ENCODE assay signal across 1 cellular context in the genomic region with DNA sequence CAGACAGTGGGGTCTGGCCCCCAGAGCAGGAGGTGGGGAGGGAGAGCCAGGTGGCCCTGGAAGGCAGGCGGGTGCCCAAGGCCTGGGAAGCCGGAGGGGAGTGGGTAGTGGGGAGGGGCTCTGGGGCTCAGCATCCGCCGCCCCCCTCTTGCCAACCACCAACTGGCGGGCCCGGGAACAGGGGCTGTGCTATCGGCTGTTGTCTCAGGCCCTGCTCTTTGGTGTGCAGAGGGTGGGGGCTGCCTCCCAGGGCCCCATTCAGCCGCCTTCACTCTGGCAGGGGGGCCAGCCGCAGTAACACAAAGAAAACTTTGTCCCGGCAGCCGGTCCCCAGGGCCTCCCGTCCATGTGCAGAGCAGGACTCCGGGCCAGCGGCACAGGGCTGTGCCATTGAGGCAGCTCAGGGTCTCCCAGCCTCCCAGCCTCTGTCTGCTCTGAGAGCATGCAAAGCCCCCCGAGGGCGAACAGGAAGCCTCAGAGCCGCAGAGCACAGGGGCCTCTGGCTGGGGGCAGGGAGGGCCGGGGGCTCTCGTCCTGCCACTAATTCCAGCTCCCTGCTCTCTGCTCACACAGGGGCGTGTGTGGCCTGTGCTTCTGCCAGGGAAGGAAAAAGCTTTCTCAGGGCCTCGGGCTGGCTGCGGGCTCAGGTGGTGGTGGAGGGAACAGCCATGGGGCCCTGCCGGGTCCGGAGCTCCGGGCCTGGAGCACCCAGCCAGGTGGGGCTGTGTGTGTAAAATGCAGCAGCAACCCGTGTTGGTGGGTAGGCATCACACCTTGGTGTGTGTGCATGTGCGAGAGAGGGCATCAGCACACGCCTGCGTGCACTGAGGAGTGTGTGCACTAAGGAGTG.
TF ChIP-seq lines count a peak whose summit lies in the region.

No MANE protein-coding gene starts in this region.

TF ChIP-seq in GM23338, 12 proteins besides CTCF, POLR2A, EP300 and RAD21 (continued from another document):
- TF ChIP-seq, protein P1, sequence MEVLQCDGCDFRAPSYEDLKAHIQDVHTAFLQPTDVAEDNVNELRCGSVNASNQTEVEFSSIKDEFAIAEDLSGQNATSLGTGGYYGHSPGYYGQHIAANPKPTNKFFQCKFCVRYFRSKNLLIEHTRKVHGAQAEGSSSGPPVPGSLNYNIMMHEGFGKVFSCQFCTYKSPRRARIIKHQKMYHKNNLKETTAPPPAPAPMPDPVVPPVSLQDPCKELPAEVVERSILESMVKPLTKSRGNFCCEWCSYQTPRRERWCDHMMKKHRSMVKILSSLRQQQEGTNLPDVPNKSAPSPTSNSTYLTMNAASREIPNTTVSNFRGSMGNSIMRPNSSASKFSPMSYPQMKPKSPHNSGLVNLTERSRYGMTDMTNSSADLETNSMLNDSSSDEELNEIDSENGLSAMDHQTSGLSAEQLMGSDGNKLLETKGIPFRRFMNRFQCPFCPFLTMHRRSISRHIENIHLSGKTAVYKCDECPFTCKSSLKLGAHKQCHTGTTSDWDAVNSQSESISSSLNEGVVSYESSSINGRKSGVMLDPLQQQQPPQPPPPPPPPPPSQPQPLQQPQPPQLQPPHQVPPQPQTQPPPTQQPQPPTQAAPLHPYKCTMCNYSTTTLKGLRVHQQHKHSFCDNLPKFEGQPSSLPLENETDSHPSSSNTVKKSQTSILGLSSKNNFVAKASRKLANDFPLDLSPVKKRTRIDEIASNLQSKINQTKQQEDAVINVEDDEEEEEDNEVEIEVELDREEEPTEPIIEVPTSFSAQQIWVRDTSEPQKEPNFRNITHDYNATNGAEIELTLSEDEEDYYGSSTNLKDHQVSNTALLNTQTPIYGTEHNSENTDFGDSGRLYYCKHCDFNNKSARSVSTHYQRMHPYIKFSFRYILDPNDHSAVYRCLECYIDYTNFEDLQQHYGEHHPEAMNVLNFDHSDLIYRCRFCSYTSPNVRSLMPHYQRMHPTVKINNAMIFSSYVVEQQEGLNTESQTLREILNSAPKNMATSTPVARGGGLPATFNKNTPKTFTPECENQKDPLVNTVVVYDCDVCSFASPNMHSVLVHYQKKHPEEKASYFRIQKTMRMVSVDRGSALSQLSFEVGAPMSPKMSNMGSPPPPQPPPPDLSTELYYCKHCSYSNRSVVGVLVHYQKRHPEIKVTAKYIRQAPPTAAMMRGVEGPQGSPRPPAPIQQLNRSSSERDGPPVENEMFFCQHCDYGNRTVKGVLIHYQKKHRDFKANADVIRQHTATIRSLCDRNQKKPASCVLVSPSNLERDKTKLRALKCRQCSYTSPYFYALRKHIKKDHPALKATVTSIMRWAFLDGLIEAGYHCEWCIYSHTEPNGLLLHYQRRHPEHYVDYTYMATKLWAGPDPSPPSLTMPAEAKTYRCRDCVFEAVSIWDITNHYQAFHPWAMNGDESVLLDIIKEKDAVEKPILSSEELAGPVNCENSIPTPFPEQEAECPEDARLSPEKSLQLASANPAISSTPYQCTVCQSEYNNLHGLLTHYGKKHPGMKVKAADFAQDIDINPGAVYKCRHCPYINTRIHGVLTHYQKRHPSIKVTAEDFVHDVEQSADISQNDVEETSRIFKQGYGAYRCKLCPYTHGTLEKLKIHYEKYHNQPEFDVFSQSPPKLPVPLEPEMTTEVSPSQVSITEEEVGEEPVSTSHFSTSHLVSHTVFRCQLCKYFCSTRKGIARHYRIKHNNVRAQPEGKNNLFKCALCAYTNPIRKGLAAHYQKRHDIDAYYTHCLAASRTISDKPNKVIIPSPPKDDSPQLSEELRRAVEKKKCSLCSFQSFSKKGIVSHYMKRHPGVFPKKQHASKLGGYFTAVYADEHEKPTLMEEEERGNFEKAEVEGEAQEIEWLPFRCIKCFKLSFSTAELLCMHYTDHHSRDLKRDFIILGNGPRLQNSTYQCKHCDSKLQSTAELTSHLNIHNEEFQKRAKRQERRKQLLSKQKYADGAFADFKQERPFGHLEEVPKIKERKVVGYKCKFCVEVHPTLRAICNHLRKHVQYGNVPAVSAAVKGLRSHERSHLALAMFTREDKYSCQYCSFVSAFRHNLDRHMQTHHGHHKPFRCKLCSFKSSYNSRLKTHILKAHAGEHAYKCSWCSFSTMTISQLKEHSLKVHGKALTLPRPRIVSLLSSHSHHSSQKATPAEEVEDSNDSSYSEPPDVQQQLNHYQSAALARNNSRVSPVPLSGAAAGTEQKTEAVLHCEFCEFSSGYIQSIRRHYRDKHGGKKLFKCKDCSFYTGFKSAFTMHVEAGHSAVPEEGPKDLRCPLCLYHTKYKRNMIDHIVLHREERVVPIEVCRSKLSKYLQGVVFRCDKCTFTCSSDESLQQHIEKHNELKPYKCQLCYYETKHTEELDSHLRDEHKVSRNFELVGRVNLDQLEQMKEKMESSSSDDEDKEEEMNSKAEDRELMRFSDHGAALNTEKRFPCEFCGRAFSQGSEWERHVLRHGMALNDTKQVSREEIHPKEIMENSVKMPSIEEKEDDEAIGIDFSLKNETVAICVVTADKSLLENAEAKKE (CRISPR knock-in tag; IDR thresholded peaks at IDR 0.05) = no peak
- no peak for TF ChIP-seq ZNF331 (CRISPR knock-in tag; IDR thresholded peaks at IDR 0.05; ENCODE audit: low read depth)
- no peak for TF ChIP-seq JUNB (IDR thresholded peaks at IDR 0.05; ENCODE audit: unreplicated experiment)
- TF ChIP-seq, protein P2, sequence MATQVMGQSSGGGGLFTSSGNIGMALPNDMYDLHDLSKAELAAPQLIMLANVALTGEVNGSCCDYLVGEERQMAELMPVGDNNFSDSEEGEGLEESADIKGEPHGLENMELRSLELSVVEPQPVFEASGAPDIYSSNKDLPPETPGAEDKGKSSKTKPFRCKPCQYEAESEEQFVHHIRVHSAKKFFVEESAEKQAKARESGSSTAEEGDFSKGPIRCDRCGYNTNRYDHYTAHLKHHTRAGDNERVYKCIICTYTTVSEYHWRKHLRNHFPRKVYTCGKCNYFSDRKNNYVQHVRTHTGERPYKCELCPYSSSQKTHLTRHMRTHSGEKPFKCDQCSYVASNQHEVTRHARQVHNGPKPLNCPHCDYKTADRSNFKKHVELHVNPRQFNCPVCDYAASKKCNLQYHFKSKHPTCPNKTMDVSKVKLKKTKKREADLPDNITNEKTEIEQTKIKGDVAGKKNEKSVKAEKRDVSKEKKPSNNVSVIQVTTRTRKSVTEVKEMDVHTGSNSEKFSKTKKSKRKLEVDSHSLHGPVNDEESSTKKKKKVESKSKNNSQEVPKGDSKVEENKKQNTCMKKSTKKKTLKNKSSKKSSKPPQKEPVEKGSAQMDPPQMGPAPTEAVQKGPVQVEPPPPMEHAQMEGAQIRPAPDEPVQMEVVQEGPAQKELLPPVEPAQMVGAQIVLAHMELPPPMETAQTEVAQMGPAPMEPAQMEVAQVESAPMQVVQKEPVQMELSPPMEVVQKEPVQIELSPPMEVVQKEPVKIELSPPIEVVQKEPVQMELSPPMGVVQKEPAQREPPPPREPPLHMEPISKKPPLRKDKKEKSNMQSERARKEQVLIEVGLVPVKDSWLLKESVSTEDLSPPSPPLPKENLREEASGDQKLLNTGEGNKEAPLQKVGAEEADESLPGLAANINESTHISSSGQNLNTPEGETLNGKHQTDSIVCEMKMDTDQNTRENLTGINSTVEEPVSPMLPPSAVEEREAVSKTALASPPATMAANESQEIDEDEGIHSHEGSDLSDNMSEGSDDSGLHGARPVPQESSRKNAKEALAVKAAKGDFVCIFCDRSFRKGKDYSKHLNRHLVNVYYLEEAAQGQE (IDR thresholded peaks at IDR 0.05; ENCODE audit: unreplicated experiment) = no peak
- no peak for TF ChIP-seq NANOG (IDR thresholded peaks at IDR 0.05; ENCODE audit: borderline replicate concordance)
- TF ChIP-seq, protein P3, sequence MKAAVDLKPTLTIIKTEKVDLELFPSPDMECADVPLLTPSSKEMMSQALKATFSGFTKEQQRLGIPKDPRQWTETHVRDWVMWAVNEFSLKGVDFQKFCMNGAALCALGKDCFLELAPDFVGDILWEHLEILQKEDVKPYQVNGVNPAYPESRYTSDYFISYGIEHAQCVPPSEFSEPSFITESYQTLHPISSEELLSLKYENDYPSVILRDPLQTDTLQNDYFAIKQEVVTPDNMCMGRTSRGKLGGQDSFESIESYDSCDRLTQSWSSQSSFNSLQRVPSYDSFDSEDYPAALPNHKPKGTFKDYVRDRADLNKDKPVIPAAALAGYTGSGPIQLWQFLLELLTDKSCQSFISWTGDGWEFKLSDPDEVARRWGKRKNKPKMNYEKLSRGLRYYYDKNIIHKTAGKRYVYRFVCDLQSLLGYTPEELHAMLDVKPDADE (IDR thresholded peaks at IDR 0.05) = no peak
- no peak for TF ChIP-seq STAT1 (IDR thresholded peaks at IDR 0.05; ENCODE audit: unreplicated experiment)
